ENCODE assay signal across 9 cellular contexts in the genomic region with DNA sequence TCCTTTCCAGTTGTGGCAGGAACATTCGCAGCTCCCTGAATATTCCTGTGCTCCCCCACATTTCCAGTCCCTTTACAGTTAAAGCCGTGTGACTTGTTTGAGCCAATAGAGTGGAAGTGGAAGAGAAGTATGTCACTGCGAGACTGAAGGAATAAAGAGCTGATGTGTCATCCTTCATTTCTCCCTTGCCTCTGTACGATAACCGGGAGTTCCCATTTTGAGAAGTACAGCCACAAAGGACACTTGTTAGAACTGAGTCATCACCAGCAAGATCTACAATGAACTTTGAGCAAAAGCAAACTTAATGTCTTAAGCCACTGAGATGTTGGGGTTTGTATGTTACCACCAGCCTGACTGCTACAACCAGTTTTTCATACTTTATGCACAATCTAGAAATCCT.
DNase-seq lines count a peak whose midpoint lies in the region; ATAC-seq, FAIRE-seq and TF ChIP-seq lines count a peak whose summit lies in the region.
"Had no signal": no experiment of that assay in that cellular context is flagged by ENCODE, and none has a peak within 500 bp of the region (broad histone marks: within the 10 kb centered on the region; RNA-seq: fewer than 3 reads in every experiment).

No MANE protein-coding gene starts in this region.

- no peak overlapping the region for H3K27ac Mint-ChIP-seq in stimulated activated memory B cell treated with anti-CD40 and anti-IgM and Interleukin-4, amounts not matched to agents 10 μg/mL and 1 μg/mL and 100 μg/mL, for 72 hours
- no peak overlapping the region for H3K27ac Mint-ChIP-seq in chondrocyte (ENCODE audit: unreplicated experiment)

- peaks cover 4% of the 10 kb centered on the region for H3K4me1 Mint-ChIP-seq in stimulated activated memory B cell treated with anti-CD40 and anti-IgM and Interleukin-4, amounts not matched to agents 10 μg/mL and 1 μg/mL and 100 μg/mL, for 72 hours
- peaks cover 7% of the 10 kb centered on the region for H3K4me1 Mint-ChIP-seq in chondrocyte (ENCODE audit: low read depth)

- POLR2A ChIA-PET in K562 (lab: Yijun Ruan, JAX): no interaction called here

- peak overlapping the region; percentile 13; the same call in 1 of the 2 replicates for H3K4me2 ChIP-seq in K562 (ENCODE audit: insufficient read depth, low read length)

- peak; percentile 51 for FAIRE-seq in K562 (lab: Jason Lieb, UNC)

- no peak overlapping the region for H3K4me3 Mint-ChIP-seq in stimulated activated memory B cell treated with anti-CD40 and anti-IgM and Interleukin-4, amounts not matched to agents 10 μg/mL and 1 μg/mL and 100 μg/mL, for 72 hours
- H3K4me3 Mint-ChIP-seq in chondrocyte (ENCODE audit: unreplicated experiment): no peak overlapping the region

- H3K9me3 Mint-ChIP-seq in stimulated activated memory B cell treated with anti-CD40 and anti-IgM and Interleukin-4, amounts not matched to agents 10 μg/mL and 1 μg/mL and 100 μg/mL, for 72 hours: peaks cover 3% of the 10 kb centered on the region
- no peaks in the 10 kb centered on the region for H3K9me3 Mint-ChIP-seq in chondrocyte (ENCODE audit: low read depth)

- CTCF ChIA-PET in K562 (lab: Yijun Ruan, JAX; ENCODE audit: low intra/inter-chr PET ratio): no interaction called here

- peak overlapping the region; percentile 61 for H2AFZ ChIP-seq in K562 (ENCODE audit: low read depth, low read length)

- H3K4me1 ChIP-seq in K562 (replicated peaks in 1 of 2; ENCODE audit: control insufficient read depth in 2 of 2, insufficient read depth in 2 of 2, low read length in 2 of 2): no peaks in the 10 kb centered on the region; a peak in 2 of 5 replicates

- no peaks in the 10 kb centered on the region for H3K36me3 ChIP-seq in K562 (ENCODE audit: control insufficient read depth, insufficient read depth, low read length)

- BruUV-seq in K562 (replicated peaks; lab: Mats Ljungman, UMichigan): no TSS peak

- TF ChIP-seq POLR2A in K562 (conservative IDR thresholded peaks at IDR 0.05) (no peak), lower leg skin (IDR thresholded peaks at IDR 0.05) (no peak)

- H3K4me3 ChIP-seq in K562 (no peak overlapping the region), lower leg skin (ENCODE audit: low read depth, poor library complexity, severe bottlenecking) (no peak overlapping the region)

- no peak for TF ChIP-seq EP300 in K562 (IDR thresholded peaks at IDR 0.05; ENCODE audit: low read length)

- no peaks in the 10 kb centered on the region for H4K20me1 ChIP-seq in K562 (replicated peaks; ENCODE audit: control insufficient read depth, insufficient read depth, low read length)

- no peak overlapping the region for H3K9ac ChIP-seq in K562 (ENCODE audit: insufficient read depth in 1 of 2, low read depth in 2 of 2, low read length in 2 of 2)

- no peaks in the 10 kb centered on the region for H3K27me3 ChIP-seq in K562 (ENCODE audit: control insufficient read depth in 2 of 2, insufficient read depth in 2 of 2, low read length in 2 of 2)

- in situ Hi-C loops in KBM-7 (cut with MboI; ENCODE audit: low pct_unique_long_range_greater_than_20kb, low sequenced_read_pairs) (no loop called here), K562 (cut with MboI) (no loop called here)

- no peaks in the 10 kb centered on the region for H3K36me3 Mint-ChIP-seq in stimulated activated memory B cell treated with anti-CD40 and anti-IgM and Interleukin-4, amounts not matched to agents 10 μg/mL and 1 μg/mL and 100 μg/mL, for 72 hours
- H3K36me3 Mint-ChIP-seq in chondrocyte (ENCODE audit: low read depth): no peaks in the 10 kb centered on the region

- TF ChIP-seq RAD21 in K562 (CRISPR knock-in tag; conservative IDR thresholded peaks at IDR 0.05 in 1 of 2, IDR thresholded peaks at IDR 0.05 in 1 of 2): no peak

- H3K79me2 ChIP-seq in K562 (ENCODE audit: control insufficient read depth, insufficient read depth, low read length): no peaks in the 10 kb centered on the region

- intact Hi-C loops in K562 (cut with micrococcal nuclease): no loop called here
- intact Hi-C loops in lower leg skin (cut with DNase I; ENCODE audit: low total_unique reads): no loop called here

- H3K9me1 ChIP-seq in K562 (ENCODE audit: control insufficient read depth, insufficient read depth, low read length): no peaks in the 10 kb centered on the region

- peak; percentile 49 for DNase-seq in AG08395 (ENCODE audit: low spot score)
- DNase-seq in KBM-7: peak; percentile 47
- peak in 3 of 4 experiments; percentile 15 to 50 (median 33) for DNase-seq in K562 (ENCODE audit: extremely low read depth in 1 of 4, low spot score in 3 of 4)
- DNase-seq in GM20000 (ENCODE audit: low spot score): no peak
- no peak for DNase-seq in lower leg skin (ENCODE audit: low spot score in 2 of 2)
- no peak for DNase-seq in chondrocyte (ENCODE audit: low spot score)
- DNase-seq: DND-41 had no signal

- H3K27me3 Mint-ChIP-seq in stimulated activated memory B cell treated with anti-CD40 and anti-IgM and Interleukin-4, amounts not matched to agents 10 μg/mL and 1 μg/mL and 100 μg/mL, for 72 hours: peaks cover 18% of the 10 kb centered on the region
- H3K27me3 Mint-ChIP-seq in chondrocyte (ENCODE audit: low read depth): no peaks in the 10 kb centered on the region

- 1% methylated on average over 5 of the region's 5 CpGs for WGBS in K562 (ENCODE audit: insufficient coverage, low coverage, missing lambda C conversion rate)
- WGBS in lower leg skin, 2 donors: 50 to 51% methylated on average over 5 of the region's 5 CpGs

- no peaks in the 10 kb centered on the region for H3K9me3 ChIP-seq in K562 (replicated peaks; ENCODE audit: control insufficient read depth, insufficient read depth, low read depth, low read length)

- ATAC-seq in GM21381 (IDR thresholded peaks at IDR 0.05; ENCODE audit: unreplicated experiment): peak; percentile 79
- peak; percentile 85 for ATAC-seq in K562
- peak; percentile 73 for ATAC-seq in stimulated activated memory B cell treated with anti-CD40 and anti-IgM and Interleukin-4, amounts not matched to agents 10 μg/mL and 1 μg/mL and 100 μg/mL, for 72 hours

- no peak overlapping the region; the same call in 2 of the 3 replicates for H3K27ac ChIP-seq in K562 (ENCODE audit: extremely low read depth, low read depth, low read length)

- no peak for TF ChIP-seq CTCF in K562 (IDR thresholded peaks at IDR 0.05 in 2 of 3, conservative IDR thresholded peaks at IDR 0.05 in 1 of 3; ENCODE audit: insufficient read depth in 2 of 3, low read depth in 1 of 3, low read length in 3 of 3)
- TF ChIP-seq CTCF in GM20000 (IDR thresholded peaks at IDR 0.05; ENCODE audit: extremely low read depth, missing control alignments): no peak
- no peak for TF ChIP-seq CTCF in lower leg skin (IDR thresholded peaks at IDR 0.05)
- TF ChIP-seq CTCF in chondrocyte (IDR thresholded peaks at IDR 0.05): no peak

TF ChIP-seq in K562, 482 proteins besides CTCF, POLR2A, EP300 and RAD21 (continues in another document):
- TF ChIP-seq, protein P1, sequence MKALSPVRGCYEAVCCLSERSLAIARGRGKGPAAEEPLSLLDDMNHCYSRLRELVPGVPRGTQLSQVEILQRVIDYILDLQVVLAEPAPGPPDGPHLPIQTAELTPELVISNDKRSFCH (CRISPR knock-in tag; IDR thresholded peaks at IDR 0.05): no peak
- TF ChIP-seq, protein P1 (tag; IDR thresholded peaks at IDR 0.05): no peak
- TF ChIP-seq, protein P2, sequence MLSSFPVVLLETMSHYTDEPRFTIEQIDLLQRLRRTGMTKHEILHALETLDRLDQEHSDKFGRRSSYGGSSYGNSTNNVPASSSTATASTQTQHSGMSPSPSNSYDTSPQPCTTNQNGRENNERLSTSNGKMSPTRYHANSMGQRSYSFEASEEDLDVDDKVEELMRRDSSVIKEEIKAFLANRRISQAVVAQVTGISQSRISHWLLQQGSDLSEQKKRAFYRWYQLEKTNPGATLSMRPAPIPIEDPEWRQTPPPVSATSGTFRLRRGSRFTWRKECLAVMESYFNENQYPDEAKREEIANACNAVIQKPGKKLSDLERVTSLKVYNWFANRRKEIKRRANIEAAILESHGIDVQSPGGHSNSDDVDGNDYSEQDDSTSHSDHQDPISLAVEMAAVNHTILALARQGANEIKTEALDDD (IDR thresholded peaks at IDR 0.05): no peak
- TF ChIP-seq PCBP1 (IDR thresholded peaks at IDR 0.05; ENCODE audit: low read depth, low read length, poor library complexity, severe bottlenecking) (no peak), POLR2B (IDR thresholded peaks at IDR 0.05; ENCODE audit: low read depth, partially characterized antibody) (no peak), RBM17 (IDR thresholded peaks at IDR 0.05; ENCODE audit: borderline replicate concordance, low read depth, low read length) (no peak), JUND (IDR thresholded peaks at IDR 0.05; ENCODE audit: borderline replicate concordance, low read depth, low read length) (no peak; the same call in 1 of the 2 replicates), JUND (tag; IDR thresholded peaks at IDR 0.05; ENCODE audit: borderline replicate concordance, low read depth, low read length) (peak; percentile 80), RNF2 (IDR thresholded peaks at IDR 0.05) (no peak), SAFB2 (IDR thresholded peaks at IDR 0.05; ENCODE audit: borderline replicate concordance, low read depth, low read length, severe bottlenecking) (no peak), EHMT2 (IDR thresholded peaks at IDR 0.05) (peak; percentile 77; the same call in 1 of the 2 replicates), SMARCE1 (IDR thresholded peaks at IDR 0.05) (peak; percentile 36; the same call in 1 of the 2 replicates)
- TF ChIP-seq, protein P3, sequence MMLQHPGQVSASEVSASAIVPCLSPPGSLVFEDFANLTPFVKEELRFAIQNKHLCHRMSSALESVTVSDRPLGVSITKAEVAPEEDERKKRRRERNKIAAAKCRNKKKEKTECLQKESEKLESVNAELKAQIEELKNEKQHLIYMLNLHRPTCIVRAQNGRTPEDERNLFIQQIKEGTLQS (IDR thresholded peaks at IDR 0.05): peak; percentile 61
- TF ChIP-seq, protein P3 (CRISPR knock-in tag; conservative IDR thresholded peaks at IDR 0.05): no peak

Comparison
In these comparisons a context has a peak if more than half of its experiments do, and no peak if none do; other contexts are left out.
1. DNase-seq: peak in AG08395 (single experiment), KBM-7 (single experiment) and K562 (3 of 4); none in GM20000 (single experiment), lower leg skin (0 of 2) and chondrocyte (single experiment).
2. Peak in every context shown above with its lines, with median percentiles within 50 percentile points of each other: ATAC-seq.